In genomic region chr19:35042056-35042730, GRCh38 we compare ENCODE assay signal across 1 cellular context.
A peak's percentile ranks its signal among the peaks of the same experiment; 100 is the strongest.
TF ChIP-seq lines count a peak whose summit lies in the region.

No MANE protein-coding gene starts in this region.

TF ChIP-seq in HepG2, 621 proteins besides CTCF, POLR2A, EP300 and RAD21 (continued from another document and continues in another):
- TF ChIP-seq, protein P1, sequence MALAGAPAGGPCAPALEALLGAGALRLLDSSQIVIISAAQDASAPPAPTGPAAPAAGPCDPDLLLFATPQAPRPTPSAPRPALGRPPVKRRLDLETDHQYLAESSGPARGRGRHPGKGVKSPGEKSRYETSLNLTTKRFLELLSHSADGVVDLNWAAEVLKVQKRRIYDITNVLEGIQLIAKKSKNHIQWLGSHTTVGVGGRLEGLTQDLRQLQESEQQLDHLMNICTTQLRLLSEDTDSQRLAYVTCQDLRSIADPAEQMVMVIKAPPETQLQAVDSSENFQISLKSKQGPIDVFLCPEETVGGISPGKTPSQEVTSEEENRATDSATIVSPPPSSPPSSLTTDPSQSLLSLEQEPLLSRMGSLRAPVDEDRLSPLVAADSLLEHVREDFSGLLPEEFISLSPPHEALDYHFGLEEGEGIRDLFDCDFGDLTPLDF (CRISPR knock-in tag; IDR thresholded peaks at IDR 0.05) = no peak
- TF ChIP-seq MYC (CRISPR knock-in tag; IDR thresholded peaks at IDR 0.05; ENCODE audit: borderline replicate concordance) (no peak; the same call in 1 of the 2 replicates), ZNF407 (CRISPR knock-in tag; IDR thresholded peaks at IDR 0.05; ENCODE audit: not compliant biosample characterization) (no peak), CBX2 (IDR thresholded peaks at IDR 0.05; ENCODE audit: low read depth, low read length) (no peak), CBX2 (CRISPR knock-in tag; IDR thresholded peaks at IDR 0.05; ENCODE audit: low read depth) (no peak), ZNF546 (CRISPR knock-in tag; conservative IDR thresholded peaks at IDR 0.05) (no peak), BHLHE40 (IDR thresholded peaks at IDR 0.05; ENCODE audit: low read length) (no peak), KLF11 (CRISPR knock-in tag; IDR thresholded peaks at IDR 0.05) (no peak), PHF5A (CRISPR knock-in tag; IDR thresholded peaks at IDR 0.05; ENCODE audit: low read depth, unreplicated experiment) (peak; percentile 49), NFYC (CRISPR knock-in tag; IDR thresholded peaks at IDR 0.05) (no peak), ZNF678 (CRISPR knock-in tag; IDR thresholded peaks at IDR 0.05) (peak; percentile 19; the same call in 1 of the 2 replicates), ZMAT3 (CRISPR knock-in tag; conservative IDR thresholded peaks at IDR 0.05) (peak; percentile 49), ZNF44 (CRISPR knock-in tag; IDR thresholded peaks at IDR 0.05) (no peak), ZNF788 (CRISPR knock-in tag; IDR thresholded peaks at IDR 0.05; ENCODE audit: borderline replicate concordance) (0 out of 2 replicates have a peak, but pooled peaks have one; percentile 40), AGO1 (IDR thresholded peaks at IDR 0.05; ENCODE audit: low read depth, low read length, poor library complexity, severe bottlenecking) (peak; percentile 44), KAT7 (CRISPR knock-in tag; IDR thresholded peaks at IDR 0.05; ENCODE audit: borderline replicate concordance) (no peak), PAF1 (CRISPR knock-in tag; IDR thresholded peaks at IDR 0.05) (no peak), NR2F1 (CRISPR knock-in tag; IDR thresholded peaks at IDR 0.05) (peak in 1 of 2 experiments; percentile 27; a peak in 1 of 4 replicates), SIX4 (CRISPR knock-in tag; IDR thresholded peaks at IDR 0.05) (no peak), NR2C2 (CRISPR knock-in tag; IDR thresholded peaks at IDR 0.05; ENCODE audit: borderline replicate concordance) (peak; percentile 23; the same call in 1 of the 2 replicates), DMAP1 (CRISPR knock-in tag; IDR thresholded peaks at IDR 0.05) (peak; percentile 42; the same call in 1 of the 2 replicates), POGZ (CRISPR knock-in tag; IDR thresholded peaks at IDR 0.05) (no peak), ZNF232 (CRISPR knock-in tag; IDR thresholded peaks at IDR 0.05; ENCODE audit: borderline replicate concordance) (peak; percentile 57; the same call in 1 of the 2 replicates), GABPA (IDR thresholded peaks at IDR 0.05; ENCODE audit: low read depth, low read length) (no peak), GABPA (CRISPR knock-in tag; IDR thresholded peaks at IDR 0.05; ENCODE audit: low read depth) (no peak), ZNF670 (CRISPR knock-in tag; IDR thresholded peaks at IDR 0.05; ENCODE audit: borderline replicate concordance) (no peak), MED8 (CRISPR knock-in tag; IDR thresholded peaks at IDR 0.05; ENCODE audit: insufficient replicate concordance) (peak; percentile 12), KDM4B (CRISPR knock-in tag; IDR thresholded peaks at IDR 0.05) (peak; percentile 46; the same call in 1 of the 2 replicates), ZSCAN25 (CRISPR knock-in tag; IDR thresholded peaks at IDR 0.05) (peak; percentile 35; the same call in 1 of the 2 replicates), ZBTB37 (CRISPR knock-in tag; IDR thresholded peaks at IDR 0.05) (no peak), PHB2 (IDR thresholded peaks at IDR 0.05; ENCODE audit: partially characterized antibody) (no peak), HDAC1 (CRISPR knock-in tag; IDR thresholded peaks at IDR 0.05) (peak; percentile 28; the same call in 1 of the 2 replicates), IKZF1 (IDR thresholded peaks at IDR 0.05) (no peak), ZNF431 (CRISPR knock-in tag; IDR thresholded peaks at IDR 0.05; ENCODE audit: borderline replicate concordance, low read depth) (peak; percentile 6; the same call in 1 of the 2 replicates), ZNF75D (CRISPR knock-in tag; IDR thresholded peaks at IDR 0.05; ENCODE audit: borderline replicate concordance) (no peak), CREBL2 (CRISPR knock-in tag; IDR thresholded peaks at IDR 0.05; ENCODE audit: borderline replicate concordance) (no peak), ZSCAN21 (CRISPR knock-in tag; IDR thresholded peaks at IDR 0.05; ENCODE audit: borderline replicate concordance) (peak; percentile 77), MTF2 (CRISPR knock-in tag; IDR thresholded peaks at IDR 0.05; ENCODE audit: borderline replicate concordance) (no peak), ZNF782 (CRISPR knock-in tag; IDR thresholded peaks at IDR 0.05; ENCODE audit: borderline replicate concordance) (no peak), NR0B2 (CRISPR knock-in tag; IDR thresholded peaks at IDR 0.05) (no peak), CREM (IDR thresholded peaks at IDR 0.05) (peak; percentile 23; the same call in 1 of the 2 replicates), CREM (CRISPR knock-in tag; IDR thresholded peaks at IDR 0.05) (no peak), ZNF329 (CRISPR knock-in tag; IDR thresholded peaks at IDR 0.05; ENCODE audit: low read depth) (no peak), ZC3H4 (CRISPR knock-in tag; IDR thresholded peaks at IDR 0.05; ENCODE audit: borderline replicate concordance) (peak; percentile 69; the same call in 1 of the 2 replicates), ZFAT (CRISPR knock-in tag; conservative IDR thresholded peaks at IDR 0.05) (0 out of 2 replicates have a peak, but pooled peaks have one; percentile 15), TP53 (CRISPR knock-in tag; conservative IDR thresholded peaks at IDR 0.05) (0 out of 2 replicates have a peak, but pooled peaks have one; percentile 33), ZNF326 (CRISPR knock-in tag; IDR thresholded peaks at IDR 0.05; ENCODE audit: borderline replicate concordance) (0 out of 2 replicates have a peak, but pooled peaks have one; percentile 30), SIX1 (CRISPR knock-in tag; IDR thresholded peaks at IDR 0.05; ENCODE audit: borderline replicate concordance) (no peak), NFE2L1 (CRISPR knock-in tag; IDR thresholded peaks at IDR 0.05; ENCODE audit: borderline replicate concordance) (no peak), ZNF598 (CRISPR knock-in tag; IDR thresholded peaks at IDR 0.05; ENCODE audit: borderline replicate concordance) (no peak)
- TF ChIP-seq, protein P2, sequence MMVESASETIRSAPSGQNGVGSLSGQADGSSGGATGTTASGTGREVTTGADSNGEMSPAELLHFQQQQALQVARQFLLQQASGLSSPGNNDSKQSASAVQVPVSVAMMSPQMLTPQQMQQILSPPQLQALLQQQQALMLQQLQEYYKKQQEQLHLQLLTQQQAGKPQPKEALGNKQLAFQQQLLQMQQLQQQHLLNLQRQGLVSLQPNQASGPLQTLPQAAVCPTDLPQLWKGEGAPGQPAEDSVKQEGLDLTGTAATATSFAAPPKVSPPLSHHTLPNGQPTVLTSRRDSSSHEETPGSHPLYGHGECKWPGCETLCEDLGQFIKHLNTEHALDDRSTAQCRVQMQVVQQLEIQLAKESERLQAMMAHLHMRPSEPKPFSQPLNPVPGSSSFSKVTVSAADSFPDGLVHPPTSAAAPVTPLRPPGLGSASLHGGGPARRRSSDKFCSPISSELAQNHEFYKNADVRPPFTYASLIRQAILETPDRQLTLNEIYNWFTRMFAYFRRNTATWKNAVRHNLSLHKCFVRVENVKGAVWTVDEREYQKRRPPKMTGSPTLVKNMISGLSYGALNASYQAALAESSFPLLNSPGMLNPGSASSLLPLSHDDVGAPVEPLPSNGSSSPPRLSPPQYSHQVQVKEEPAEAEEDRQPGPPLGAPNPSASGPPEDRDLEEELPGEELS (CRISPR knock-in tag; IDR thresholded peaks at IDR 0.05) = peak; percentile 58; the same call in 1 of the 2 replicates
- TF ChIP-seq, protein P3, sequence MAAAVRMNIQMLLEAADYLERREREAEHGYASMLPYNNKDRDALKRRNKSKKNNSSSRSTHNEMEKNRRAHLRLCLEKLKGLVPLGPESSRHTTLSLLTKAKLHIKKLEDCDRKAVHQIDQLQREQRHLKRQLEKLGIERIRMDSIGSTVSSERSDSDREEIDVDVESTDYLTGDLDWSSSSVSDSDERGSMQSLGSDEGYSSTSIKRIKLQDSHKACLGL (CRISPR knock-in tag; IDR thresholded peaks at IDR 0.05) = no peak; the same call in 1 of the 2 replicates
- TF ChIP-seq, protein P4, sequence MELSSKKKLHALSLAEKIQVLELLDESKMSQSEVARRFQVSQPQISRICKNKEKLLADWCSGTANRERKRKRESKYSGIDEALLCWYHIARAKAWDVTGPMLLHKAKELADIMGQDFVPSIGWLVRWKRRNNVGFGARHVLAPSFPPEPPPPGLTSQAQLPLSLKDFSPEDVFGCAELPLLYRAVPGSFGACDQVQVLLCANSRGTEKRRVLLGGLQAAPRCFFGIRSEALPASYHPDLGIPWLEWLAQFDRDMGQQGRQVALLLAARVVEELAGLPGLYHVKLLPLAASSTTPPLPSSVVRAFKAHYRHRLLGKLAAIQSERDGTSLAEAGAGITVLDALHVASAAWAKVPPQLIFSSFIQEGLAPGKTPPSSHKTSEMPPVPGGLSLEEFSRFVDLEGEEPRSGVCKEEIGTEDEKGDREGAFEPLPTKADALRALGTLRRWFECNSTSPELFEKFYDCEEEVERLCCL (CRISPR knock-in tag; IDR thresholded peaks at IDR 0.05; ENCODE audit: borderline replicate concordance) = no peak
- TF ChIP-seq, protein P5, sequence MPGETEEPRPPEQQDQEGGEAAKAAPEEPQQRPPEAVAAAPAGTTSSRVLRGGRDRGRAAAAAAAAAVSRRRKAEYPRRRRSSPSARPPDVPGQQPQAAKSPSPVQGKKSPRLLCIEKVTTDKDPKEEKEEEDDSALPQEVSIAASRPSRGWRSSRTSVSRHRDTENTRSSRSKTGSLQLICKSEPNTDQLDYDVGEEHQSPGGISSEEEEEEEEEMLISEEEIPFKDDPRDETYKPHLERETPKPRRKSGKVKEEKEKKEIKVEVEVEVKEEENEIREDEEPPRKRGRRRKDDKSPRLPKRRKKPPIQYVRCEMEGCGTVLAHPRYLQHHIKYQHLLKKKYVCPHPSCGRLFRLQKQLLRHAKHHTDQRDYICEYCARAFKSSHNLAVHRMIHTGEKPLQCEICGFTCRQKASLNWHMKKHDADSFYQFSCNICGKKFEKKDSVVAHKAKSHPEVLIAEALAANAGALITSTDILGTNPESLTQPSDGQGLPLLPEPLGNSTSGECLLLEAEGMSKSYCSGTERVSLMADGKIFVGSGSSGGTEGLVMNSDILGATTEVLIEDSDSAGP (CRISPR knock-in tag; IDR thresholded peaks at IDR 0.05; ENCODE audit: borderline replicate concordance) = peak; percentile 62; the same call in 1 of the 2 replicates
